In the genomic region with DNA sequence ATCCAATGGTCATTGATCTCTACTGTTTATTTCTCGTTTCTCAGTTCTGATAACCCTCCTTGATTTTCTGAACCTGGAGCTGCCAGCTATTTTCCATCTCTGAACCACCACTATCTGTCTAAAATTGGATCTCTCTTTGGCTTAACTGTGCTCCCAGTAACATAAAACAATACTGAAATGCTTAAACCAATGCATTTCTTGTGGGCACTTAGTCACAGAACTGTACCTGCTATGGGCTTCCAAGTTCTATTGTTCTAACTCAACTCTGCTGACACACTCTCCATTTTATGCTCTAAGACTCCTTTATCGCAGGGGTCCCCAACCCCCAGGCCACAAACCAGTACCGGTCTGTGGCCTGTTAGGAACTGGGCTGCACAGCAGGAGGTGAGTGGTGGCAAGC, we compare ENCODE assay signal across 2 cellular contexts.
TF ChIP-seq lines count a peak whose summit lies in the region.

No MANE protein-coding gene starts in this region.

TF ChIP-seq in IMR-90, 13 proteins besides CTCF, POLR2A, EP300 and RAD21 (continued from another document):
- TF ChIP-seq NFE2L2 (IDR thresholded peaks at IDR 0.05; ENCODE audit: low read depth, low read length) = no peak
- TF ChIP-seq BHLHE40 (IDR thresholded peaks at IDR 0.05; ENCODE audit: low read depth, low read length) = no peak
- TF ChIP-seq, protein P1, sequence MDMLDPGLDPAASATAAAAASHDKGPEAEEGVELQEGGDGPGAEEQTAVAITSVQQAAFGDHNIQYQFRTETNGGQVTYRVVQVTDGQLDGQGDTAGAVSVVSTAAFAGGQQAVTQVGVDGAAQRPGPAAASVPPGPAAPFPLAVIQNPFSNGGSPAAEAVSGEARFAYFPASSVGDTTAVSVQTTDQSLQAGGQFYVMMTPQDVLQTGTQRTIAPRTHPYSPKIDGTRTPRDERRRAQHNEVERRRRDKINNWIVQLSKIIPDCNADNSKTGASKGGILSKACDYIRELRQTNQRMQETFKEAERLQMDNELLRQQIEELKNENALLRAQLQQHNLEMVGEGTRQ (IDR thresholded peaks at IDR 0.05; ENCODE audit: low read depth, low read length) = no peak
- TF ChIP-seq RCOR1 (IDR thresholded peaks at IDR 0.05; ENCODE audit: insufficient replicate concordance, low read length) = no peak
- TF ChIP-seq, protein P2, sequence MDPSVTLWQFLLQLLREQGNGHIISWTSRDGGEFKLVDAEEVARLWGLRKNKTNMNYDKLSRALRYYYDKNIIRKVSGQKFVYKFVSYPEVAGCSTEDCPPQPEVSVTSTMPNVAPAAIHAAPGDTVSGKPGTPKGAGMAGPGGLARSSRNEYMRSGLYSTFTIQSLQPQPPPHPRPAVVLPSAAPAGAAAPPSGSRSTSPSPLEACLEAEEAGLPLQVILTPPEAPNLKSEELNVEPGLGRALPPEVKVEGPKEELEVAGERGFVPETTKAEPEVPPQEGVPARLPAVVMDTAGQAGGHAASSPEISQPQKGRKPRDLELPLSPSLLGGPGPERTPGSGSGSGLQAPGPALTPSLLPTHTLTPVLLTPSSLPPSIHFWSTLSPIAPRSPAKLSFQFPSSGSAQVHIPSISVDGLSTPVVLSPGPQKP (IDR thresholded peaks at IDR 0.05; ENCODE audit: borderline replicate concordance, low read depth, low read length) = no peak
- no peak for TF ChIP-seq MXI1 (IDR thresholded peaks at IDR 0.05; ENCODE audit: borderline replicate concordance, low read depth, low read length)
- no peak for TF ChIP-seq SMC3 (IDR thresholded peaks at IDR 0.05; ENCODE audit: low read depth, low read length)
- no peak for TF ChIP-seq FOS (IDR thresholded peaks at IDR 0.05; ENCODE audit: low read depth, low read length)
- TF ChIP-seq MAFK (IDR thresholded peaks at IDR 0.05; ENCODE audit: low read depth, low read length) = no peak
- TF ChIP-seq CHD1 (IDR thresholded peaks at IDR 0.05; ENCODE audit: low read depth, low read length) = no peak
- no peak for TF ChIP-seq MAZ (IDR thresholded peaks at IDR 0.05; ENCODE audit: borderline replicate concordance, low read depth, low read length)
- TF ChIP-seq CEBPB (IDR thresholded peaks at IDR 0.05; ENCODE audit: low read depth, low read length) = no peak

TF ChIP-seq in K562, 482 proteins besides CTCF, POLR2A, EP300 and RAD21:
- TF ChIP-seq, protein P3, sequence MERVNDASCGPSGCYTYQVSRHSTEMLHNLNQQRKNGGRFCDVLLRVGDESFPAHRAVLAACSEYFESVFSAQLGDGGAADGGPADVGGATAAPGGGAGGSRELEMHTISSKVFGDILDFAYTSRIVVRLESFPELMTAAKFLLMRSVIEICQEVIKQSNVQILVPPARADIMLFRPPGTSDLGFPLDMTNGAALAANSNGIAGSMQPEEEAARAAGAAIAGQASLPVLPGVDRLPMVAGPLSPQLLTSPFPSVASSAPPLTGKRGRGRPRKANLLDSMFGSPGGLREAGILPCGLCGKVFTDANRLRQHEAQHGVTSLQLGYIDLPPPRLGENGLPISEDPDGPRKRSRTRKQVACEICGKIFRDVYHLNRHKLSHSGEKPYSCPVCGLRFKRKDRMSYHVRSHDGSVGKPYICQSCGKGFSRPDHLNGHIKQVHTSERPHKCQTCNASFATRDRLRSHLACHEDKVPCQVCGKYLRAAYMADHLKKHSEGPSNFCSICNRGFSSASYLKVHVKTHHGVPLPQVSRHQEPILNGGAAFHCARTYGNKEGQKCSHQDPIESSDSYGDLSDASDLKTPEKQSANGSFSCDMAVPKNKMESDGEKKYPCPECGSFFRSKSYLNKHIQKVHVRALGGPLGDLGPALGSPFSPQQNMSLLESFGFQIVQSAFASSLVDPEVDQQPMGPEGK (CRISPR knock-in tag; IDR thresholded peaks at IDR 0.05; ENCODE audit: borderline replicate concordance) = no peak
- no peak for TF ChIP-seq NEUROD1 (IDR thresholded peaks at IDR 0.05; ENCODE audit: borderline replicate concordance, low read depth, low read length, partially characterized antibody)
- no peak for TF ChIP-seq COPS2 (conservative IDR thresholded peaks at IDR 0.05)
- TF ChIP-seq POLR2AphosphoS5 (IDR thresholded peaks at IDR 0.05; ENCODE audit: control insufficient read depth, insufficient read depth, low read depth, low read length) = no peak
- TF ChIP-seq, protein P4, sequence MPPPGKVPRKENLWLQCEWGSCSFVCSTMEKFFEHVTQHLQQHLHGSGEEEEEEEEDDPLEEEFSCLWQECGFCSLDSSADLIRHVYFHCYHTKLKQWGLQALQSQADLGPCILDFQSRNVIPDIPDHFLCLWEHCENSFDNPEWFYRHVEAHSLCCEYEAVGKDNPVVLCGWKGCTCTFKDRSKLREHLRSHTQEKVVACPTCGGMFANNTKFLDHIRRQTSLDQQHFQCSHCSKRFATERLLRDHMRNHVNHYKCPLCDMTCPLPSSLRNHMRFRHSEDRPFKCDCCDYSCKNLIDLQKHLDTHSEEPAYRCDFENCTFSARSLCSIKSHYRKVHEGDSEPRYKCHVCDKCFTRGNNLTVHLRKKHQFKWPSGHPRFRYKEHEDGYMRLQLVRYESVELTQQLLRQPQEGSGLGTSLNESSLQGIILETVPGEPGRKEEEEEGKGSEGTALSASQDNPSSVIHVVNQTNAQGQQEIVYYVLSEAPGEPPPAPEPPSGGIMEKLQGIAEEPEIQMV (tag; conservative IDR thresholded peaks at IDR 0.05; ENCODE audit: low read depth) = no peak
- no peak for TF ChIP-seq HSF4 (CRISPR knock-in tag; IDR thresholded peaks at IDR 0.05; ENCODE audit: borderline replicate concordance)
- TF ChIP-seq, protein P5, sequence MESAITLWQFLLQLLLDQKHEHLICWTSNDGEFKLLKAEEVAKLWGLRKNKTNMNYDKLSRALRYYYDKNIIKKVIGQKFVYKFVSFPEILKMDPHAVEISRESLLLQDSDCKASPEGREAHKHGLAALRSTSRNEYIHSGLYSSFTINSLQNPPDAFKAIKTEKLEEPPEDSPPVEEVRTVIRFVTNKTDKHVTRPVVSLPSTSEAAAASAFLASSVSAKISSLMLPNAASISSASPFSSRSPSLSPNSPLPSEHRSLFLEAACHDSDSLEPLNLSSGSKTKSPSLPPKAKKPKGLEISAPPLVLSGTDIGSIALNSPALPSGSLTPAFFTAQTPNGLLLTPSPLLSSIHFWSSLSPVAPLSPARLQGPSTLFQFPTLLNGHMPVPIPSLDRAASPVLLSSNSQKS (CRISPR knock-in tag; IDR thresholded peaks at IDR 0.05) = no peak
- TF ChIP-seq FUS (optimal IDR thresholded peaks at IDR 0.05; ENCODE audit: low read depth, low read length) = no peak
- TF ChIP-seq ZFX (CRISPR knock-in tag; IDR thresholded peaks at IDR 0.05) = no peak
- no peak for TF ChIP-seq SMARCA4 (IDR thresholded peaks at IDR 0.05)
- TF ChIP-seq KLF16 (IDR thresholded peaks at IDR 0.05) = no peak
- TF ChIP-seq TRIM28 (IDR thresholded peaks at IDR 0.05) = no peak
